ENCODE assay signal across 1 cellular context in the genomic region with DNA sequence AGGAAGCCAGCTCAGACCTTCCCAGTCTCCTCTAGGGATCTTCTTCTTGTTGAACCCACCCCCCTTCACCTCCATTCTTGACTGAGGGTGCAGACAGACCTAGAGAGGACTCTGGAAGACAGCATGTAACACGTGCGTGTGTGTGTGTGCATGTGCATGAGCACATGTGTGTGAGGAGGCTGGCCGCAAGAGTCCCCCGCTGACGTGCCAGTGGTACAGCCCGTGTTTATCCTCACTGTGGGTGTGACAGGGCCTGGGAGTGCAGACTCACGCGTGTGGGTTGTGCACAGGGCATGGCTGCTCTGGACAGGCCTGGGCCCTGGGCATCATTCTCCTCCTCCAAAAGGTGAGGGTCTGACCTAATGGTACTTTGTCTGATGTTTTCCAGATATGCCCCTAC.
TF ChIP-seq lines count a peak whose summit lies in the region.

No MANE protein-coding gene starts in this region.

TF ChIP-seq in H1, 55 proteins besides CTCF, POLR2A, EP300 and RAD21:
- TF ChIP-seq ZNF274 (IDR thresholded peaks at IDR 0.05; ENCODE audit: borderline replicate concordance, extremely low read depth, low read length) (no peak), EZH2 (IDR thresholded peaks at IDR 0.05; ENCODE audit: low read depth, low read length, severe bottlenecking) (no peak), SAP30 (IDR thresholded peaks at IDR 0.05; ENCODE audit: insufficient read depth, insufficient replicate concordance, low read length) (no peak), HDAC2 (IDR thresholded peaks at IDR 0.05; ENCODE audit: borderline replicate concordance in 1 of 2, low read depth in 2 of 2, low read length in 2 of 2) (no peak), BCL11A (IDR thresholded peaks at IDR 0.05; ENCODE audit: low read depth in 2 of 2, low read length in 2 of 2) (no peak), GABPA (IDR thresholded peaks at IDR 0.05; ENCODE audit: borderline replicate concordance, insufficient read depth, low read length) (no peak), SUZ12 (IDR thresholded peaks at IDR 0.05; ENCODE audit: low read length) (no peak), KDM4A (IDR thresholded peaks at IDR 0.05; ENCODE audit: low read depth, low read length, severe bottlenecking) (no peak), JUN (IDR thresholded peaks at IDR 0.05; ENCODE audit: low read depth, low read length) (no peak), HDAC6 (IDR thresholded peaks at IDR 0.05; ENCODE audit: low read depth, low read length) (no peak), SIRT6 (IDR thresholded peaks at IDR 0.05; ENCODE audit: low read length) (no peak), SIN3A (conservative IDR thresholded peaks at IDR 0.05 in 1 of 2, IDR thresholded peaks at IDR 0.05 in 1 of 2; ENCODE audit: low read depth in 1 of 2, low read length in 2 of 2) (no peak), CTBP2 (IDR thresholded peaks at IDR 0.05; ENCODE audit: borderline replicate concordance, insufficient read depth, insufficient read length, low read length) (no peak), RFX5 (IDR thresholded peaks at IDR 0.05; ENCODE audit: borderline replicate concordance, low read depth, low read length) (no peak)
- TF ChIP-seq, protein P1, sequence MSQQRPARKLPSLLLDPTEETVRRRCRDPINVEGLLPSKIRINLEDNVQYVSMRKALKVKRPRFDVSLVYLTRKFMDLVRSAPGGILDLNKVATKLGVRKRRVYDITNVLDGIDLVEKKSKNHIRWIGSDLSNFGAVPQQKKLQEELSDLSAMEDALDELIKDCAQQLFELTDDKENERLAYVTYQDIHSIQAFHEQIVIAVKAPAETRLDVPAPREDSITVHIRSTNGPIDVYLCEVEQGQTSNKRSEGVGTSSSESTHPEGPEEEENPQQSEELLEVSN (IDR thresholded peaks at IDR 0.05), result no peak
- TF ChIP-seq, protein P2, sequence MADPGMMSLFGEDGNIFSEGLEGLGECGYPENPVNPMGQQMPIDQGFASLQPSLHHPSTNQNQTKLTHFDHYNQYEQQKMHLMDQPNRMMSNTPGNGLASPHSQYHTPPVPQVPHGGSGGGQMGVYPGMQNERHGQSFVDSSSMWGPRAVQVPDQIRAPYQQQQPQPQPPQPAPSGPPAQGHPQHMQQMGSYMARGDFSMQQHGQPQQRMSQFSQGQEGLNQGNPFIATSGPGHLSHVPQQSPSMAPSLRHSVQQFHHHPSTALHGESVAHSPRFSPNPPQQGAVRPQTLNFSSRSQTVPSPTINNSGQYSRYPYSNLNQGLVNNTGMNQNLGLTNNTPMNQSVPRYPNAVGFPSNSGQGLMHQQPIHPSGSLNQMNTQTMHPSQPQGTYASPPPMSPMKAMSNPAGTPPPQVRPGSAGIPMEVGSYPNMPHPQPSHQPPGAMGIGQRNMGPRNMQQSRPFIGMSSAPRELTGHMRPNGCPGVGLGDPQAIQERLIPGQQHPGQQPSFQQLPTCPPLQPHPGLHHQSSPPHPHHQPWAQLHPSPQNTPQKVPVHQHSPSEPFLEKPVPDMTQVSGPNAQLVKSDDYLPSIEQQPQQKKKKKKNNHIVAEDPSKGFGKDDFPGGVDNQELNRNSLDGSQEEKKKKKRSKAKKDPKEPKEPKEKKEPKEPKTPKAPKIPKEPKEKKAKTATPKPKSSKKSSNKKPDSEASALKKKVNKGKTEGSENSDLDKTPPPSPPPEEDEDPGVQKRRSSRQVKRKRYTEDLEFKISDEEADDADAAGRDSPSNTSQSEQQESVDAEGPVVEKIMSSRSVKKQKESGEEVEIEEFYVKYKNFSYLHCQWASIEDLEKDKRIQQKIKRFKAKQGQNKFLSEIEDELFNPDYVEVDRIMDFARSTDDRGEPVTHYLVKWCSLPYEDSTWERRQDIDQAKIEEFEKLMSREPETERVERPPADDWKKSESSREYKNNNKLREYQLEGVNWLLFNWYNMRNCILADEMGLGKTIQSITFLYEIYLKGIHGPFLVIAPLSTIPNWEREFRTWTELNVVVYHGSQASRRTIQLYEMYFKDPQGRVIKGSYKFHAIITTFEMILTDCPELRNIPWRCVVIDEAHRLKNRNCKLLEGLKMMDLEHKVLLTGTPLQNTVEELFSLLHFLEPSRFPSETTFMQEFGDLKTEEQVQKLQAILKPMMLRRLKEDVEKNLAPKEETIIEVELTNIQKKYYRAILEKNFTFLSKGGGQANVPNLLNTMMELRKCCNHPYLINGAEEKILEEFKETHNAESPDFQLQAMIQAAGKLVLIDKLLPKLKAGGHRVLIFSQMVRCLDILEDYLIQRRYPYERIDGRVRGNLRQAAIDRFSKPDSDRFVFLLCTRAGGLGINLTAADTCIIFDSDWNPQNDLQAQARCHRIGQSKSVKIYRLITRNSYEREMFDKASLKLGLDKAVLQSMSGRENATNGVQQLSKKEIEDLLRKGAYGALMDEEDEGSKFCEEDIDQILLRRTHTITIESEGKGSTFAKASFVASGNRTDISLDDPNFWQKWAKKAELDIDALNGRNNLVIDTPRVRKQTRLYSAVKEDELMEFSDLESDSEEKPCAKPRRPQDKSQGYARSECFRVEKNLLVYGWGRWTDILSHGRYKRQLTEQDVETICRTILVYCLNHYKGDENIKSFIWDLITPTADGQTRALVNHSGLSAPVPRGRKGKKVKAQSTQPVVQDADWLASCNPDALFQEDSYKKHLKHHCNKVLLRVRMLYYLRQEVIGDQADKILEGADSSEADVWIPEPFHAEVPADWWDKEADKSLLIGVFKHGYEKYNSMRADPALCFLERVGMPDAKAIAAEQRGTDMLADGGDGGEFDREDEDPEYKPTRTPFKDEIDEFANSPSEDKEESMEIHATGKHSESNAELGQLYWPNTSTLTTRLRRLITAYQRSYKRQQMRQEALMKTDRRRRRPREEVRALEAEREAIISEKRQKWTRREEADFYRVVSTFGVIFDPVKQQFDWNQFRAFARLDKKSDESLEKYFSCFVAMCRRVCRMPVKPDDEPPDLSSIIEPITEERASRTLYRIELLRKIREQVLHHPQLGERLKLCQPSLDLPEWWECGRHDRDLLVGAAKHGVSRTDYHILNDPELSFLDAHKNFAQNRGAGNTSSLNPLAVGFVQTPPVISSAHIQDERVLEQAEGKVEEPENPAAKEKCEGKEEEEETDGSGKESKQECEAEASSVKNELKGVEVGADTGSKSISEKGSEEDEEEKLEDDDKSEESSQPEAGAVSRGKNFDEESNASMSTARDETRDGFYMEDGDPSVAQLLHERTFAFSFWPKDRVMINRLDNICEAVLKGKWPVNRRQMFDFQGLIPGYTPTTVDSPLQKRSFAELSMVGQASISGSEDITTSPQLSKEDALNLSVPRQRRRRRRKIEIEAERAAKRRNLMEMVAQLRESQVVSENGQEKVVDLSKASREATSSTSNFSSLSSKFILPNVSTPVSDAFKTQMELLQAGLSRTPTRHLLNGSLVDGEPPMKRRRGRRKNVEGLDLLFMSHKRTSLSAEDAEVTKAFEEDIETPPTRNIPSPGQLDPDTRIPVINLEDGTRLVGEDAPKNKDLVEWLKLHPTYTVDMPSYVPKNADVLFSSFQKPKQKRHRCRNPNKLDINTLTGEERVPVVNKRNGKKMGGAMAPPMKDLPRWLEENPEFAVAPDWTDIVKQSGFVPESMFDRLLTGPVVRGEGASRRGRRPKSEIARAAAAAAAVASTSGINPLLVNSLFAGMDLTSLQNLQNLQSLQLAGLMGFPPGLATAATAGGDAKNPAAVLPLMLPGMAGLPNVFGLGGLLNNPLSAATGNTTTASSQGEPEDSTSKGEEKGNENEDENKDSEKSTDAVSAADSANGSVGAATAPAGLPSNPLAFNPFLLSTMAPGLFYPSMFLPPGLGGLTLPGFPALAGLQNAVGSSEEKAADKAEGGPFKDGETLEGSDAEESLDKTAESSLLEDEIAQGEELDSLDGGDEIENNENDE (IDR thresholded peaks at IDR 0.05; ENCODE audit: insufficient replicate concordance, low read length), result no peak
